ENCODE assay signal across 23 cellular contexts in the genomic region with DNA sequence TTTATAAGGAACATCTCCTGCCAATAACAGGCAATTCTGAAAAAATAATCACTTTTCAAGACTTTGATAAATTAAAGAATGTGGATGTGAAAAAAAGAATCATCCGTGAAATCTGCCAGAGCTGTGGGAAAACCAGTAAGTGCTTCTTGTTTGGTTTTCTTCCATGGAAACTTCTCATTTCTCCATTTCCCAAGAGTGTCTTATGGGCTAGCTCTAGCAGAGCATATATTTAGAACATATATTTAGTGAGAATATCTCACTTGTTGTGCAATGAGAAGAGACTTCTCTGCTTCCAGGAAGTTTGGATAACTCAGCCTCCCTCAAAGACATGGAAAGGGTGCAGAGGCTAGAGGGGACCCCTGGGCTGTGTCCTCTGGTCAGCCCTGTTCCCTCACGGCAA. TPM values are rescaled to one million over a fixed set of nuclear protein-coding genes. Genes with fewer than 3 reads are reported as not detected.
"Had no signal": no experiment of that assay in that cellular context is flagged by ENCODE, and none has a peak within 500 bp of the region (broad histone marks: within the 10 kb centered on the region; RNA-seq: fewer than 3 reads in every experiment).

No MANE protein-coding gene starts in this region.

- FAIRE-seq: endometrium had no signal

- H3K27me3 Mint-ChIP-seq: brain had no signal

- H3K27ac ChIP-seq: colonic mucosa, gastroesophageal sphincter, heart left ventricle, ovary, right lobe of liver, thoracic aorta had no signal

- H3K4me1 Mint-ChIP-seq: brain; immature natural killer cell; memory B cell; naive thymus-derived CD8-positive, alpha-beta T cell; stimulated activated naive B cell treated with anti-CD40 and anti-IgM and Interleukin-4, amounts not matched to agents 10 μg/mL and 1 μg/mL and 100 μg/mL, for 72 hours had no signal

- H3K36me3 ChIP-seq: colonic mucosa, gastroesophageal sphincter, heart left ventricle, ovary, right lobe of liver, thoracic aorta had no signal

- H3K36me3 Mint-ChIP-seq: activated CD4-positive, alpha-beta memory T cell treated with anti-CD3 and anti-CD28 coated beads for 36 hours; activated naive CD8-positive, alpha-beta T cell; brain; immature natural killer cell; memory B cell; stimulated activated naive B cell treated with anti-CD40 and anti-IgM and Interleukin-4, amounts not matched to agents 10 μg/mL and 1 μg/mL and 100 μg/mL, for 72 hours; WTC11 had no signal

- H3K27ac Mint-ChIP-seq: activated CD4-positive, alpha-beta memory T cell treated with anti-CD3 and anti-CD28 coated beads for 36 hours; activated naive CD8-positive, alpha-beta T cell; brain; immature natural killer cell; memory B cell; naive thymus-derived CD8-positive, alpha-beta T cell; stimulated activated naive B cell treated with anti-CD40 and anti-IgM and Interleukin-4, amounts not matched to agents 10 μg/mL and 1 μg/mL and 100 μg/mL, for 72 hours; T-helper 2 cell treated with Interferon-gamma antibody and Interleukin-4, amounts not matched to agents 5 μg/mL and 100 μg/mL, for 36 hours; WTC11 had no signal

- H3K9me3 Mint-ChIP-seq: activated CD4-positive, alpha-beta memory T cell treated with anti-CD3 and anti-CD28 coated beads for 36 hours; brain; T-helper 2 cell treated with Interferon-gamma antibody and Interleukin-4, amounts not matched to agents 5 μg/mL and 100 μg/mL, for 36 hours had no signal

- H3K4me1 ChIP-seq: colonic mucosa, gastroesophageal sphincter, heart left ventricle, right lobe of liver had no signal

- DNase-seq: activated CD4-positive, alpha-beta memory T cell treated with anti-CD3 and anti-CD28 coated beads for 36 hours; activated CD4-positive, alpha-beta T cell treated with anti-CD3 and anti-CD28 coated beads for 4 hours; amniotic stem cell; central memory CD4-positive, alpha-beta T cell; colonic mucosa; erythroblast; heart left ventricle; immature natural killer cell; naive thymus-derived CD8-positive, alpha-beta T cell; ovary; right lobe of liver; stimulated activated CD4-positive, alpha-beta T cell treated with anti-CD3 and anti-CD28 coated beads, Interleukin-4, amount 100 ng/mL, for 4 hours; stimulated activated naive B cell treated with anti-CD40 and anti-IgM and Interleukin-4, amounts not matched to agents 10 μg/mL and 1 μg/mL and 100 μg/mL, for 72 hours had no signal

- H3K27me3 ChIP-seq: colonic mucosa, gastroesophageal sphincter, heart left ventricle, ovary, right lobe of liver had no signal

- H3K4me3 ChIP-seq: colonic mucosa, gastroesophageal sphincter, heart left ventricle, ovary, right lobe of liver, thoracic aorta had no signal

- H3K4me3 Mint-ChIP-seq: activated CD4-positive, alpha-beta memory T cell treated with anti-CD3 and anti-CD28 coated beads for 36 hours; activated naive CD8-positive, alpha-beta T cell; brain; immature natural killer cell; memory B cell; naive thymus-derived CD8-positive, alpha-beta T cell; stimulated activated naive B cell treated with anti-CD40 and anti-IgM and Interleukin-4, amounts not matched to agents 10 μg/mL and 1 μg/mL and 100 μg/mL, for 72 hours; T-helper 2 cell treated with Interferon-gamma antibody and Interleukin-4, amounts not matched to agents 5 μg/mL and 100 μg/mL, for 36 hours; WTC11 had no signal

RNA-seq across cellular contexts. Expression of a gene that starts 49.9 kb away (rescaled TPM):
- total RNA-seq: activated CD4-positive, alpha-beta memory T cell treated with anti-CD3 and anti-CD28 coated beads for 36 hours; naive thymus-derived CD8-positive, alpha-beta T cell; pulmonary artery endothelial cell; right lobe of liver; thoracic aorta; ureter; WTC11 had no signal
